Comparison of ENCODE assay signal across 11 cellular contexts in the genomic region with DNA sequence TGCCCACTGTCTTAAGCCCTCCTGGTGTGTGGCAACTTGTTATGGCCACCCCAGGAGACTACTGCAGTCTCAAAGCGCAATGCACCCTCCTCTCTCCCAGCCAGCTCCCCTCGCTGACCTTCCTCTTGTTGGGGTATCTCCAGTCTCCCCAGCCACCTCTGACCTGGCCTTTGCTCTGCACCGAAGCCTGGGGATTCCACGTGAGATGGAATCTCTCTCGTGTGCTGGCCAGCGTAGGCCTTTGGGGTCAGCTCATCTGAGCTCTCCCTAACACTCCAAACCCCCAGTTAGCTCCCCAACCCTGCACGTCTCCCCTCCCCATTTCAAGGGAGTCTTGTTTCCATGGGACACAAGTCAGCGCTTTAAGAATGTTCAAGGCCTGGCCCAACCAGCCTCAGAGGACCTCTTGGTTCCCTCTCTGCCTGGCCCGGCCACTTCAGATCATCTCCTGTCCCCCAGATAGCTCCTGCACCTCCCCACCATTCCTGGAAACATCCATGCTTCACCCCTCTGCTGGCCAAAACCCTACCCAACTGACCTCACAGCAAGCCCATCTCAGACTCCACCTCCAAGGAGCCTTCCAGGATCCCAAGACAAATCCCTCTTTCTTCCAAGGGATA. TPM values are rescaled to one million over a fixed set of nuclear protein-coding genes. Genes with fewer than 3 reads are reported as not detected.
DNase-seq lines count a peak whose midpoint lies in the region; ATAC-seq and TF ChIP-seq lines count a peak whose summit lies in the region.
"Had no signal": no experiment of that assay in that cellular context is flagged by ENCODE, and none has a peak within 500 bp of the region (broad histone marks: within the 10 kb centered on the region; RNA-seq: fewer than 3 reads in every experiment).

No MANE protein-coding gene starts in this region.

- ATAC-seq in PC-3 (no peak), GM18520 (IDR thresholded peaks at IDR 0.05; ENCODE audit: unreplicated experiment) (no peak)

- H3K4me1 ChIP-seq in PC-3 (ENCODE audit: insufficient read depth, low read length) (peaks cover 52% of the 10 kb centered on the region), neural progenitor cell (peaks cover 62% of the 10 kb centered on the region)

- CTCF ChIA-PET in AG04449 (lab: Yijun Ruan, JAX) = interaction anchor here (1.2 to 4.7 kb wide), 5 partner anchors 10 to 53 kb away, joined by 5 to 18 read pairs (median 10); no protein-coding TSS in a partner anchor
- CTCF ChIA-PET in PC-3 (lab: Charles Lee) = no interaction called here

- H3K4me2 ChIP-seq in PC-3 (ENCODE audit: low read length) (peak overlapping the region; percentile 89), neural progenitor cell (peak overlapping the region; percentile 87)

- H3K27me3 Mint-ChIP-seq in endothelial cell (ENCODE audit: unreplicated experiment) (peaks cover 21% of the 10 kb centered on the region), neural progenitor cell (ENCODE audit: insufficient read depth, low read depth) (peaks cover 21% of the 10 kb centered on the region)

- TF ChIP-seq CTCF in AG04449 (IDR thresholded peaks at IDR 0.05; ENCODE audit: insufficient read depth, low read length, missing control alignments) (no peak), PC-3 (conservative IDR thresholded peaks at IDR 0.05; ENCODE audit: low read depth, low read length) (no peak), endothelial cell (IDR thresholded peaks at IDR 0.05; ENCODE audit: unreplicated experiment) (no peak), neural progenitor cell (IDR thresholded peaks at IDR 0.05) (no peak)

- H3K79me2 ChIP-seq in PC-3 (ENCODE audit: low read length) (peaks cover 82% of the 10 kb centered on the region), neural progenitor cell (ENCODE audit: low read depth) (peaks cover 63% of the 10 kb centered on the region)

- H3K4me1 Mint-ChIP-seq in endothelial cell (ENCODE audit: unreplicated experiment) (peaks cover 82% of the 10 kb centered on the region), neural progenitor cell (peaks cover 76% of the 10 kb centered on the region)

- POLR2A ChIA-PET in AG04449 (lab: Yijun Ruan, JAX) = interaction anchor here (0.8 to 1.6 kb wide), 2 partner anchors 11 kb away, joined by 3 to 5 read pairs; partner anchors contain the start of gene ITPRIP
- POLR2A ChIA-PET in PC-3 (lab: Charles Lee; ENCODE audit: unreplicated experiment) = no interaction called here

- H2AFZ ChIP-seq in PC-3 (ENCODE audit: low read length) (no peak overlapping the region), neural progenitor cell (replicated peaks) (no peak overlapping the region)

- DNase-seq in AG04449 (ENCODE audit: low read depth, low spot score) = no peak
- DNase-seq in PC-3 = no peak
- DNase-seq in endothelial cell (ENCODE audit: low spot score) = no peak
- DNase-seq in neural progenitor cell (ENCODE audit: low spot score) = no peak
- no peak for DNase-seq in RKO (ENCODE audit: low spot score)
- DNase-seq in DMS153 (lab: John Stamatoyannopoulos, UW) = no peak
- no peak for DNase-seq in NCI-H1048 (lab: John Stamatoyannopoulos, UW)
- DNase-seq: DMS79 treated with DMSO at 0.1 percent for 48 hours, NCI-H2081 had no signal

- H3K27ac Mint-ChIP-seq in endothelial cell (ENCODE audit: unreplicated experiment) (peak overlapping the region; percentile 52), neural progenitor cell (peak overlapping the region; percentile 88)

- H3K27me3 ChIP-seq in PC-3 (ENCODE audit: low read length) = no peaks in the 10 kb centered on the region
- peaks cover 54% of the 10 kb centered on the region for H3K27me3 ChIP-seq in neural progenitor cell
- H3K27me3 ChIP-seq: body of pancreas had no signal

- H3K36me3 ChIP-seq in PC-3 (ENCODE audit: low read depth, low read length) = no peaks in the 10 kb centered on the region
- H3K36me3 ChIP-seq in neural progenitor cell = no peaks in the 10 kb centered on the region

- H3K9me2 ChIP-seq in PC-3 (replicated peaks; ENCODE audit: low read length) = no peaks in the 10 kb centered on the region

- intact Hi-C loops in PC-3 (cut with micrococcal nuclease) = no loop called here

- H3K27ac ChIP-seq in PC-3 (ENCODE audit: low read length) (peak overlapping the region; percentile 99), neural progenitor cell (no peak overlapping the region)

- BruUV-seq in PC-3 (replicated peaks; lab: Mats Ljungman, UMichigan) = no TSS peak

- H3K4me3 Mint-ChIP-seq in endothelial cell (ENCODE audit: unreplicated experiment) = peak overlapping the region; percentile 69
- peak overlapping the region; percentile 84 for H3K4me3 Mint-ChIP-seq in neural progenitor cell

- no peaks in the 10 kb centered on the region for H3K9me3 ChIP-seq in PC-3 (ENCODE audit: low read length)
- H3K9me3 ChIP-seq in neural progenitor cell (ENCODE audit: low read depth) = no peaks in the 10 kb centered on the region
- H3K9me3 ChIP-seq: body of pancreas had no signal

- peak overlapping the region; percentile 47 for H3K4me3 ChIP-seq in AG04449 (ENCODE audit: low read depth, low read length)
- H3K4me3 ChIP-seq in PC-3 (ENCODE audit: low read length) = no peak overlapping the region
- no peak overlapping the region for H3K4me3 ChIP-seq in neural progenitor cell
- H3K4me3 ChIP-seq: body of pancreas had no signal

- H3F3A ChIP-seq in PC-3 (ENCODE audit: low read length, unreplicated experiment) (no peaks in the 10 kb centered on the region), neural progenitor cell (ENCODE audit: low read depth) (peaks cover 36% of the 10 kb centered on the region)

- H3K9ac ChIP-seq in PC-3 (ENCODE audit: low read length) = peak overlapping the region; percentile 94
- no peak overlapping the region for H3K9ac ChIP-seq in neural progenitor cell

- H3K36me3 Mint-ChIP-seq in endothelial cell (ENCODE audit: low read depth, unreplicated experiment) = peaks cover 11% of the 10 kb centered on the region
- H3K36me3 Mint-ChIP-seq in neural progenitor cell = peaks cover 10% of the 10 kb centered on the region

- H3K9me3 Mint-ChIP-seq in endothelial cell (ENCODE audit: unreplicated experiment) (no peaks in the 10 kb centered on the region), neural progenitor cell (no peaks in the 10 kb centered on the region)

- 0 out of 2 replicates have a peak, but pooled peaks cover 3% of the 10 kb centered on the region for H4K20me1 ChIP-seq in PC-3 (ENCODE audit: low read length)
- peaks cover 99% of the 10 kb centered on the region for H4K20me1 ChIP-seq in neural progenitor cell (ENCODE audit: low read depth)

RNA-seq across cellular contexts. Expression of gene ITPRIP, which starts 11.2 kb away (rescaled TPM):
- total RNA-seq in PC-3 (2014; rRNA removed) = 7.0 and 10.3 TPM in 2 replicates
- total RNA-seq in endothelial cell (ENCODE audit: unreplicated experiment) = 16.3 TPM
- 1.6 and 4.4 TPM in 2 replicates for total RNA-seq in neural progenitor cell (ENCODE audit: low replicate concordance)

RNA-seq across cellular contexts. Expression of gene CFAP58, which starts 26.5 kb away (rescaled TPM):
- total RNA-seq in PC-3 (2014; rRNA removed) (0.26 TPM in 1 of 2 replicates, not detected in the other), endothelial cell (ENCODE audit: unreplicated experiment) (0.28 TPM), neural progenitor cell (ENCODE audit: low replicate concordance) (0.53 and 1.7 TPM in 2 replicates)

RNA-seq across cellular contexts. Expression of gene GSTO2, which starts 58.1 kb away (rescaled TPM):
- total RNA-seq in PC-3 (2014; rRNA removed) (8.1 and 13.8 TPM in 2 replicates), endothelial cell (ENCODE audit: unreplicated experiment) (5.9 TPM), neural progenitor cell (ENCODE audit: low replicate concordance) (4.9 and 7.6 TPM in 2 replicates)
